Comparison of ENCODE assay signal across 8 cellular contexts in genomic region chr16:2340564-2341455, GRCh38. TPM values are rescaled to one million over a fixed set of nuclear protein-coding genes. Genes with fewer than 3 reads are reported as not detected.
DNase-seq lines count a peak whose midpoint lies in the region; ATAC-seq and TF ChIP-seq lines count a peak whose summit lies in the region.

Gene ABCA3 (minus strand): TSS chr16:2340728. CDS start chr16:2326466, 14,262 bp downstream.

- H3K79me2 ChIP-seq in osteoblast (ENCODE audit: insufficient read depth, low read length), result no peaks in the 10 kb centered on the region

- H3K27ac ChIP-seq in osteoblast (ENCODE audit: low read depth, low read length) (no peak within 1 kb of the TSS), thoracic aorta (peak within 1 kb of the TSS; percentile 16 to 27)

- H3K4me3 Mint-ChIP-seq in HFFc6, result peak within 1 kb of the TSS; percentile 85
- H3K4me3 Mint-ChIP-seq in activated naive CD4-positive, alpha-beta T cell treated with anti-CD3 and anti-CD28 coated beads, Interleukin-2, amount 50 U/mL, for 24 hours, result peak within 1 kb of the TSS; percentile 88

- H3K9me3 ChIP-seq in osteoblast (ENCODE audit: low read depth, low read length) (no peaks in the 10 kb centered on the region), thoracic aorta (no peaks in the 10 kb centered on the region)

- H3K4me1 ChIP-seq in osteoblast (ENCODE audit: insufficient read depth, low read length), result peaks cover 5% of the 10 kb centered on the region
- peaks cover 2 to 15% of the 10 kb centered on the region in 2 donors for H3K4me1 ChIP-seq in thoracic aorta (ENCODE audit: control insufficient read depth in 1 of 2, low read depth in 2 of 2)

- no peaks in the 10 kb centered on the region for H3K36me3 Mint-ChIP-seq in HFFc6 (ENCODE audit: low read depth)
- H3K36me3 Mint-ChIP-seq in activated naive CD4-positive, alpha-beta T cell treated with anti-CD3 and anti-CD28 coated beads, Interleukin-2, amount 50 U/mL, for 24 hours, result no peaks in the 10 kb centered on the region

- POLR2A ChIA-PET in GM10248 (lab: Yijun Ruan, JAX), result no interaction called here

- CTCF ChIA-PET in GM10248 (lab: Yijun Ruan, JAX), result interaction anchor here (0.6 to 1.4 kb wide), 36 partner anchors 11 to 178 kb away, joined by 3 to 21 read pairs (median 4); partner anchors contain the start of gene TEDC2

- ATAC-seq in thoracic aorta (ENCODE audit: insufficient number of reproducible peaks, low FRiP score, low read depth), result peak; percentile 88

- H3K27me3 Mint-ChIP-seq in HFFc6 (ENCODE audit: insufficient read depth), result peaks cover 14% of the 10 kb centered on the region
- peaks cover 2% of the 10 kb centered on the region for H3K27me3 Mint-ChIP-seq in activated naive CD4-positive, alpha-beta T cell treated with anti-CD3 and anti-CD28 coated beads, Interleukin-2, amount 50 U/mL, for 24 hours

- no peaks in the 10 kb centered on the region for H3K36me3 ChIP-seq in osteoblast (ENCODE audit: insufficient read depth, low read length)
- no peaks in the 10 kb centered on the region for H3K36me3 ChIP-seq in thoracic aorta

- peaks cover 8% of the 10 kb centered on the region for H3K4me1 Mint-ChIP-seq in HFFc6 (ENCODE audit: low read depth)
- peaks cover 9% of the 10 kb centered on the region for H3K4me1 Mint-ChIP-seq in activated naive CD4-positive, alpha-beta T cell treated with anti-CD3 and anti-CD28 coated beads, Interleukin-2, amount 50 U/mL, for 24 hours

- peak; percentile 100 for DNase-seq in GM10248 (ENCODE audit: extremely low spot score)
- DNase-seq in HFFc6, result peak; percentile 81
- DNase-seq in NAMALWA (ENCODE audit: low spot score), result peak; percentile 97
- peak; percentile 92 for DNase-seq in SK-N-DZ (ENCODE audit: low spot score)
- DNase-seq in glomerular visceral epithelial cell (ENCODE audit: extremely low spot score), result peak; percentile 94
- peak; percentile 100 for DNase-seq in osteoblast (ENCODE audit: insufficient read length, low spot score, missing footprints)
- peak; percentile 68 for DNase-seq in thoracic aorta (ENCODE audit: low spot score)

- peaks cover 55% of the 10 kb centered on the region for H3K27me3 ChIP-seq in osteoblast (ENCODE audit: insufficient read depth, low read length)
- no peaks in the 10 kb centered on the region for H3K27me3 ChIP-seq in thoracic aorta (replicated peaks; ENCODE audit: insufficient read depth)

- H3K4me2 ChIP-seq in osteoblast (ENCODE audit: insufficient read depth, low read length), result peak within 1 kb of the TSS; percentile 80

- H4K20me1 ChIP-seq in osteoblast (ENCODE audit: insufficient read depth, low read length), result no peaks in the 10 kb centered on the region

- H2AFZ ChIP-seq in osteoblast (ENCODE audit: low read length), result peak within 1 kb of the TSS; percentile 76

- no peaks in the 10 kb centered on the region for H3K9me3 Mint-ChIP-seq in HFFc6
- no peaks in the 10 kb centered on the region for H3K9me3 Mint-ChIP-seq in activated naive CD4-positive, alpha-beta T cell treated with anti-CD3 and anti-CD28 coated beads, Interleukin-2, amount 50 U/mL, for 24 hours

- H3K4me3 ChIP-seq in osteoblast (ENCODE audit: insufficient read depth, low read length) (peak within 1 kb of the TSS; percentile 67), thoracic aorta (peak within 1 kb of the TSS; percentile 94)

- H3K27ac Mint-ChIP-seq in HFFc6, result no peak within 1 kb of the TSS
- peak within 1 kb of the TSS; percentile 68 for H3K27ac Mint-ChIP-seq in activated naive CD4-positive, alpha-beta T cell treated with anti-CD3 and anti-CD28 coated beads, Interleukin-2, amount 50 U/mL, for 24 hours

- peak; percentile 93 for TF ChIP-seq CTCF in GM10248 (IDR thresholded peaks at IDR 0.05; ENCODE audit: control extremely low read depth, extremely low read depth, low read depth, missing control alignments)
- TF ChIP-seq CTCF in HFFc6 (IDR thresholded peaks at IDR 0.05), result peak; percentile 100
- peak; percentile 89 for TF ChIP-seq CTCF in osteoblast (IDR thresholded peaks at IDR 0.05; ENCODE audit: extremely low read depth, low read depth, low read length)
- peak; percentile 99 for TF ChIP-seq CTCF in thoracic aorta (IDR thresholded peaks at IDR 0.05)

RNA-seq across cellular contexts. Expression of gene ABCA3, which starts in this region (rescaled TPM):
- 1 to 10 TPM; 1.9 to 3.6 (median 2.4) TPM for total RNA-seq in HFFc6 (2021; fragmentation: NEBNext Ultra II Directional; extraction: Animal tissue kit (Norgen Biotek cat#: 25700))
- 27.9 and 34.3 TPM in 2 replicates for polyA plus RNA-seq in SK-N-DZ (2014; cell fraction: cytosol; rRNA removed)
- 44.9 and 55.5 TPM in 2 replicates for polyA plus RNA-seq in SK-N-DZ (2014; cell fraction: nucleus; rRNA removed)
- total RNA-seq in osteoblast (0.88 and 1.4 TPM in 2 replicates), thoracic aorta (10 to 100 TPM; 16.4 to 25.2 TPM)
